8 cellular contexts compared by ENCODE assay signal in genomic region chr19:12932392-12933286, GRCh38. TPM values are rescaled to one million over a fixed set of nuclear protein-coding genes. Genes with fewer than 3 reads are reported as not detected.
DNase-seq lines count a peak whose midpoint lies in the region; ATAC-seq and TF ChIP-seq lines count a peak whose summit lies in the region.

No MANE protein-coding gene starts in this region.

- H3K36me3 ChIP-seq in left lung, result peaks cover 0 to 33% of the 10 kb centered on the region in 2 donors
- H3K36me3 ChIP-seq in thymus (ENCODE audit: control insufficient read depth, insufficient read depth), result peaks cover 29% of the 10 kb centered on the region

- peaks cover 57% of the 10 kb centered on the region for H3K36me3 Mint-ChIP-seq in activated T-cell treated with anti-CD3 and anti-CD28 coated beads, Interleukin-2, amount 50 U/mL, for 24 hours (ENCODE audit: low read depth)
- peaks cover 23% of the 10 kb centered on the region for H3K36me3 Mint-ChIP-seq in activated naive CD8-positive, alpha-beta T cell treated with anti-CD3 and anti-CD28 coated beads, Interleukin-2, amount 10 ng/mL, durations not matched to agents 7 days and 5 days

- H3K27ac ChIP-seq in left lung (peak overlapping the region in 1 of 2 donors; percentile 83), thymus (ENCODE audit: low read depth) (no peak overlapping the region)

- peaks cover 42% of the 10 kb centered on the region for H3K4me1 Mint-ChIP-seq in activated T-cell treated with anti-CD3 and anti-CD28 coated beads, Interleukin-2, amount 50 U/mL, for 24 hours (ENCODE audit: low read depth)
- H3K4me1 Mint-ChIP-seq in activated naive CD8-positive, alpha-beta T cell treated with anti-CD3 and anti-CD28 coated beads, Interleukin-2, amount 10 ng/mL, durations not matched to agents 7 days and 5 days, result peaks cover 33% of the 10 kb centered on the region

- POLR2A ChIA-PET in activated naive CD8-positive, alpha-beta T cell treated with anti-CD3 and anti-CD28 coated beads, Interleukin-2, amount 10 ng/mL, durations not matched to agents 7 days and 5 days (lab: Charles Lee), result interaction anchor here (0.6 to 3.3 kb wide), 13 partner anchors 11 to 157 kb away, joined by 3 to 23 read pairs (median 7); partner anchors contain the start of genes DNASE2, GCDH, RAD23A and SYCE2

- H3K27me3 Mint-ChIP-seq in activated T-cell treated with anti-CD3 and anti-CD28 coated beads, Interleukin-2, amount 50 U/mL, for 24 hours, result no peaks in the 10 kb centered on the region
- H3K27me3 Mint-ChIP-seq in activated naive CD8-positive, alpha-beta T cell treated with anti-CD3 and anti-CD28 coated beads, Interleukin-2, amount 10 ng/mL, durations not matched to agents 7 days and 5 days, result no peaks in the 10 kb centered on the region

- peak overlapping the region; percentile 94 for H3K27ac Mint-ChIP-seq in activated T-cell treated with anti-CD3 and anti-CD28 coated beads, Interleukin-2, amount 50 U/mL, for 24 hours
- peak overlapping the region; percentile 97 for H3K27ac Mint-ChIP-seq in activated naive CD8-positive, alpha-beta T cell treated with anti-CD3 and anti-CD28 coated beads, Interleukin-2, amount 10 ng/mL, durations not matched to agents 7 days and 5 days

- H3K4me1 ChIP-seq in left lung (peaks cover 12 to 40% of the 10 kb centered on the region in 2 donors), thymus (ENCODE audit: control insufficient read depth, insufficient read depth, low read length) (peaks cover 25% of the 10 kb centered on the region)

- ATAC-seq in activated naive CD8-positive, alpha-beta T cell treated with anti-CD3 and anti-CD28 coated beads, Interleukin-2, amount 10 ng/mL, durations not matched to agents 7 days and 5 days (ENCODE audit: low read depth), result no peak
- ATAC-seq in left lung, result peak; percentile 2

- peak overlapping the region; percentile 64 to 92 for H3K4me3 ChIP-seq in left lung
- H3K4me3 ChIP-seq in thymus (ENCODE audit: low read length), result peak overlapping the region; percentile 93

- in situ Hi-C loops in ACHN (cut with HindIII; ENCODE audit: low pct_ligation_motif_present, low pct_unique_long_range_greater_than_20kb, low sequenced_read_pairs), result no loop called here

- DNase-seq in activated T-cell treated with anti-CD3 and anti-CD28 coated beads, Interleukin-2, amount 50 U/mL, for 24 hours, result no peak
- DNase-seq in activated T-cell treated with anti-CD3 and anti-CD28 coated beads for 4 hours (no peak), left lung (no peak), globus pallidus (ENCODE audit: low spot score) (no peak), mesenteric fat pad (ENCODE audit: low spot score) (no peak), ACHN (no peak)
- no peak for DNase-seq in activated naive CD8-positive, alpha-beta T cell treated with anti-CD3 and anti-CD28 coated beads, Interleukin-2, amount 10 ng/mL, durations not matched to agents 7 days and 5 days

- intact Hi-C loops in left lung (cut with DNase I), result no loop called here

- H3K9me3 Mint-ChIP-seq in activated T-cell treated with anti-CD3 and anti-CD28 coated beads, Interleukin-2, amount 50 U/mL, for 24 hours, result no peaks in the 10 kb centered on the region
- no peaks in the 10 kb centered on the region for H3K9me3 Mint-ChIP-seq in activated naive CD8-positive, alpha-beta T cell treated with anti-CD3 and anti-CD28 coated beads, Interleukin-2, amount 10 ng/mL, durations not matched to agents 7 days and 5 days

- no peaks in the 10 kb centered on the region for H3K27me3 ChIP-seq in left lung
- no peaks in the 10 kb centered on the region for H3K27me3 ChIP-seq in thymus (ENCODE audit: control insufficient read depth, insufficient read depth)

- H3K4me3 Mint-ChIP-seq in activated T-cell treated with anti-CD3 and anti-CD28 coated beads, Interleukin-2, amount 50 U/mL, for 24 hours, result peak overlapping the region; percentile 97
- peak overlapping the region; percentile 98 for H3K4me3 Mint-ChIP-seq in activated naive CD8-positive, alpha-beta T cell treated with anti-CD3 and anti-CD28 coated beads, Interleukin-2, amount 10 ng/mL, durations not matched to agents 7 days and 5 days

- H3K9me3 ChIP-seq in left lung (no peaks in the 10 kb centered on the region), thymus (ENCODE audit: control insufficient read depth) (no peaks in the 10 kb centered on the region)

- no peak for TF ChIP-seq CTCF in left lung (IDR thresholded peaks at IDR 0.05)

- whole genome bisulfite sequencing in thymus, result 39% methylated on average over 16 of the region's 16 CpGs

RNA-seq across cellular contexts. Expression of gene FARSA, which starts 0.9 kb away (rescaled TPM):
- total RNA-seq in activated naive CD8-positive, alpha-beta T cell treated with anti-CD3 and anti-CD28 coated beads, Interleukin-2, amount 10 ng/mL, durations not matched to agents 7 days and 5 days, result 10 to 100 TPM; 69.2 to 73.3 TPM
- total RNA-seq in left lung (10 to 100 TPM; 40.9 to 59.4 TPM), mesenteric fat pad (51.6 TPM)
- polyA plus RNA-seq in thymus, result 33.6 TPM

RNA-seq across cellular contexts. Expression of gene CALR, which starts 5.8 kb away (rescaled TPM):
- total RNA-seq in activated naive CD8-positive, alpha-beta T cell treated with anti-CD3 and anti-CD28 coated beads, Interleukin-2, amount 10 ng/mL, durations not matched to agents 7 days and 5 days, result 100 to 1,000 TPM; 522 to 531 TPM
- total RNA-seq in left lung, result 1,000 to 10,000 TPM; 1,387 to 1,778 TPM
- polyA plus RNA-seq in thymus, result 189 TPM
- total RNA-seq in mesenteric fat pad, result 877 TPM

RNA-seq across cellular contexts. Expression of gene RAD23A, which starts 13.0 kb away (rescaled TPM):
- total RNA-seq in activated naive CD8-positive, alpha-beta T cell treated with anti-CD3 and anti-CD28 coated beads, Interleukin-2, amount 10 ng/mL, durations not matched to agents 7 days and 5 days, result 100 to 1,000 TPM; 128 to 141 TPM
- 100 to 1,000 TPM in 1 of 2 donors, 10 to 100 TPM in 1; 74.8 to 118 TPM for total RNA-seq in left lung
- polyA plus RNA-seq in thymus, result 128 TPM
- total RNA-seq in mesenteric fat pad, result 143 TPM

RNA-seq across cellular contexts. Expression of gene SYCE2, which starts 13.5 kb away (rescaled TPM):
- 1 to 10 TPM; 3.6 to 4.4 TPM for total RNA-seq in activated naive CD8-positive, alpha-beta T cell treated with anti-CD3 and anti-CD28 coated beads, Interleukin-2, amount 10 ng/mL, durations not matched to agents 7 days and 5 days
- total RNA-seq in left lung (under 1 TPM in 1 of 2 donors, not detected in 1; 0.41 TPM), mesenteric fat pad (not detected)
- polyA plus RNA-seq in thymus, result 0.48 TPM

RNA-seq across cellular contexts. Expression of gene GADD45GIP1, which starts 24.4 kb away (rescaled TPM):
- total RNA-seq in activated naive CD8-positive, alpha-beta T cell treated with anti-CD3 and anti-CD28 coated beads, Interleukin-2, amount 10 ng/mL, durations not matched to agents 7 days and 5 days, result 10 to 100 TPM; 18.4 to 19.4 TPM
- 10 to 100 TPM; 14.7 to 20.5 TPM for total RNA-seq in left lung
- 27.2 TPM for polyA plus RNA-seq in thymus
- 19.8 TPM for total RNA-seq in mesenteric fat pad
